8 cellular contexts compared by ENCODE assay signal in genomic region chr12:56469007-56469930, GRCh38. TPM values are rescaled to one million over a fixed set of nuclear protein-coding genes. Genes with fewer than 3 reads are reported as not detected.
DNase-seq lines count a peak whose midpoint lies in the region; ATAC-seq and TF ChIP-seq lines count a peak whose summit lies in the region.

No MANE protein-coding gene starts in this region.

- 0 out of 2 replicates have a peak, but pooled peaks cover 2% of the 10 kb centered on the region for H3K4me1 ChIP-seq in BE2C
- peaks cover 2 to 33% (median 20%) of the 10 kb centered on the region in 9 donors for H3K4me1 ChIP-seq in heart right ventricle

- H3K36me3 ChIP-seq in BE2C (peaks cover 5% of the 10 kb centered on the region; the same call in 1 of the 2 replicates), heart right ventricle (peaks cover 0 to 32% (median 0%) of the 10 kb centered on the region in 9 donors)

- H3K36me3 Mint-ChIP-seq in activated CD8-positive, alpha-beta T cell treated with anti-CD3 and anti-CD28 coated beads for 36 hours (ENCODE audit: low read depth): peaks cover 25% of the 10 kb centered on the region

- H3K4me1 Mint-ChIP-seq in activated CD8-positive, alpha-beta T cell treated with anti-CD3 and anti-CD28 coated beads for 36 hours (ENCODE audit: low read depth): peaks cover 36% of the 10 kb centered on the region

- H3K27ac Mint-ChIP-seq in activated CD8-positive, alpha-beta T cell treated with anti-CD3 and anti-CD28 coated beads for 36 hours: peak overlapping the region; percentile 98

- ATAC-seq in HG03025 (IDR thresholded peaks at IDR 0.05; ENCODE audit: low FRiP score, unreplicated experiment) (peak; percentile 4), heart right ventricle (peak; percentile 3 to 62 (median 30)), HG03175 (IDR thresholded peaks at IDR 0.05; ENCODE audit: unreplicated experiment) (no peak)
- no peak for ATAC-seq in activated CD8-positive, alpha-beta T cell treated with anti-CD3 and anti-CD28 coated beads for 36 hours

- H3K4me3 ChIP-seq in BE2C (ENCODE audit: low read depth, low read length) (peak overlapping the region; percentile 96), heart right ventricle (peak overlapping the region; percentile 53 to 95 (median 79)), retinal pigment epithelial cell (ENCODE audit: low read length) (peak overlapping the region; percentile 100)

- peak; percentile 19 for DNase-seq in BE2C
- DNase-seq in activated CD8-positive, alpha-beta T cell treated with anti-CD3 and anti-CD28 coated beads for 36 hours: peak; percentile 15
- DNase-seq in heart right ventricle: peak in 1 of 2 donors; percentile 26
- DNase-seq in retinal pigment epithelial cell (ENCODE audit: low read depth): no peak
- DNase-seq in NCI-H1092 (lab: John Stamatoyannopoulos, UW): no peak
- DNase-seq in NCI-H1694 (lab: John Stamatoyannopoulos, UW): no peak

- no peaks in the 10 kb centered on the region for H3K27me3 Mint-ChIP-seq in activated CD8-positive, alpha-beta T cell treated with anti-CD3 and anti-CD28 coated beads for 36 hours

- intact Hi-C loops in activated CD8-positive, alpha-beta T cell treated with anti-CD3 and anti-CD28 coated beads for 36 hours (cut with micrococcal nuclease): no loop called here
- intact Hi-C loops in heart right ventricle (cut with DNase I): loop anchor here (5.0 to 10.0 kb wide), 14 partner anchors 104 to 844 kb away; partner anchors contain the start of genes APOF (in 4 of the 10), CNPY2 (in 4 of the 10), IL23A (in 4 of the 10) and PAN2 (in 4 of the 10)

- peaks cover 1% of the 10 kb centered on the region for H3K9me3 Mint-ChIP-seq in activated CD8-positive, alpha-beta T cell treated with anti-CD3 and anti-CD28 coated beads for 36 hours

- H3K27me3 ChIP-seq in BE2C (no peaks in the 10 kb centered on the region), heart right ventricle (no peaks in the 10 kb centered on the region)

- POLR2A ChIA-PET in activated CD8-positive, alpha-beta T cell treated with anti-CD3 and anti-CD28 coated beads for 36 hours (lab: Charles Lee): interaction anchor here (0.5 to 2.3 kb wide), 10 partner anchors 9 to 502 kb away, joined by 3 to 12 read pairs (median 4); partner anchors contain the start of genes STAT2 and TIMELESS

- peak overlapping the region; percentile 16 to 94 (median 88) for H3K27ac ChIP-seq in heart right ventricle

- peak overlapping the region; percentile 99 for H3K4me3 Mint-ChIP-seq in activated CD8-positive, alpha-beta T cell treated with anti-CD3 and anti-CD28 coated beads for 36 hours

- WGBS in heart right ventricle, 2 donors: 47 to 49% methylated on average over 19 of the region's 19 CpGs

- TF ChIP-seq CTCF in BE2C (IDR thresholded peaks at IDR 0.05; ENCODE audit: low read depth, low read length): no peak
- TF ChIP-seq CTCF in activated CD8-positive, alpha-beta T cell treated with anti-CD3 and anti-CD28 coated beads for 36 hours (IDR thresholded peaks at IDR 0.05): no peak
- no peak for TF ChIP-seq CTCF in heart right ventricle (IDR thresholded peaks at IDR 0.05)
- TF ChIP-seq CTCF in retinal pigment epithelial cell (conservative IDR thresholded peaks at IDR 0.05; ENCODE audit: low read depth, low read length): no peak

- CTCF ChIA-PET in activated CD8-positive, alpha-beta T cell treated with anti-CD3 and anti-CD28 coated beads for 36 hours (lab: Charles Lee): interaction anchor here (1.0 to 1.3 kb wide), 2 partner anchors 10 to 27 kb away, joined by 3 to 4 read pairs; no protein-coding TSS in a partner anchor

- H3K9me3 ChIP-seq in BE2C: no peaks in the 10 kb centered on the region
- no peaks in the 10 kb centered on the region for H3K9me3 ChIP-seq in heart right ventricle

RNA-seq across cellular contexts. Expression of gene SPRYD4, which starts 0.9 kb away (rescaled TPM):
- 3.3 TPM for polyA plus RNA-seq in BE2C (2012; ENCODE audit: insufficient read depth, insufficient read length, low read depth)
- total RNA-seq in activated CD8-positive, alpha-beta T cell treated with anti-CD3 and anti-CD28 coated beads for 36 hours: 1 to 10 TPM; 3.2 to 3.3 TPM
- 1 to 10 TPM; 3.0 to 5.0 (median 4.4) TPM for total RNA-seq in heart right ventricle
- polyA plus RNA-seq in heart right ventricle: 1 to 10 TPM; 1.9 to 2.3 TPM

RNA-seq across cellular contexts. Expression of gene MIP, which starts 14.8 kb away (rescaled TPM):
- polyA plus RNA-seq in BE2C (2012; ENCODE audit: insufficient read depth, insufficient read length, low read depth): not detected
- not detected for total RNA-seq in activated CD8-positive, alpha-beta T cell treated with anti-CD3 and anti-CD28 coated beads for 36 hours
- total RNA-seq in heart right ventricle: under 1 TPM in 2 of 10 donors, not detected in 8; 0.09 to 0.30 TPM
- not detected for polyA plus RNA-seq in heart right ventricle

RNA-seq across cellular contexts. Expression of gene GLS2, which starts 18.7 kb away (rescaled TPM):
- not detected for polyA plus RNA-seq in BE2C (2012; ENCODE audit: insufficient read depth, insufficient read length, low read depth)
- total RNA-seq in activated CD8-positive, alpha-beta T cell treated with anti-CD3 and anti-CD28 coated beads for 36 hours: 1 to 10 TPM; 5.2 to 7.3 TPM
- 1 to 10 TPM in 2 of 10 donors, under 1 TPM in 8; 0.19 to 1.4 (median 0.52) TPM for total RNA-seq in heart right ventricle
- polyA plus RNA-seq in heart right ventricle: under 1 TPM; 0.22 to 0.59 TPM

RNA-seq across cellular contexts. Expression of gene TIMELESS, which starts 20.0 kb away (rescaled TPM):
- polyA plus RNA-seq in BE2C (2012; ENCODE audit: insufficient read depth, insufficient read length, low read depth): 5.6 TPM
- total RNA-seq in activated CD8-positive, alpha-beta T cell treated with anti-CD3 and anti-CD28 coated beads for 36 hours: 10 to 100 TPM; 48.7 to 49.2 TPM
- 1 to 10 TPM; 1.0 to 5.2 (median 2.0) TPM for total RNA-seq in heart right ventricle
- polyA plus RNA-seq in heart right ventricle: 1 to 10 TPM; 2.3 to 2.7 TPM

RNA-seq across cellular contexts. Expression of gene RBMS2, which starts 52.4 kb away (rescaled TPM):
- polyA plus RNA-seq in BE2C (2012; ENCODE audit: insufficient read depth, insufficient read length, low read depth): 4.4 TPM
- 1 to 10 TPM; 2.8 to 3.1 TPM for total RNA-seq in activated CD8-positive, alpha-beta T cell treated with anti-CD3 and anti-CD28 coated beads for 36 hours
- total RNA-seq in heart right ventricle: 10 to 100 TPM; 24.5 to 39.6 (median 31.5) TPM
- polyA plus RNA-seq in heart right ventricle: 10 to 100 TPM in 1 of 2 donors, 1 to 10 TPM in 1; 6.4 to 13.5 TPM

Comparison
In these comparisons a context has a peak if more than half of its experiments do, and no peak if none do; other contexts are left out.
1. DNase-seq: peak in BE2C (single experiment) and activated CD8-positive, alpha-beta T cell treated with anti-CD3 and anti-CD28 coated beads for 36 hours (single experiment); none in retinal pigment epithelial cell (single experiment), NCI-H1092 (single experiment) and NCI-H1694 (single experiment).
2. ATAC-seq: peak in HG03025 (single experiment) and heart right ventricle (8 of 8); none in activated CD8-positive, alpha-beta T cell treated with anti-CD3 and anti-CD28 coated beads for 36 hours (single experiment) and HG03175 (single experiment).
3. Peak in every context shown above with its lines, with median percentiles within 50 percentile points of each other: H3K4me3 ChIP-seq.